In the genomic region with DNA sequence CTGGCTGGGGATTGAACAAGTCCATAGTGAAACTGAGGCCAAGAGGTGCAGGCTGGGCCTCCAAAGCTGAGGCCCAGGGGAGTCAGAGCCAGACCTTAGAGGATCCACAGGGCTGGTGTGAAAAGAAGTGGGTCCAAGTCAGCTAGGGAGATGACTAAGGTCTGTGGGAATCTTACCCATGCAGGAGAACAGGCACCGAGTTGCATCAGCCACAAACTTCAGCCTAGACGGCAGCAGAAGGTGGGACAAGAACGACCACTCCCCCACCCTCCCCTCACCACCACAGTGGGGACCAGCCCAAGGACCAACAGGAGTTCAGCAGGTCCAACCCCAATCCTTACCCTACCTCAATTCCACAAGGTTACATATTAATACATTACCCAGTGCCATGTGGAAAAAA, we compare ENCODE assay signal across 22 cellular contexts.
A peak's percentile ranks its signal among the peaks of the same experiment; 100 is the strongest.
DNase-seq lines count a peak whose midpoint lies in the region; ATAC-seq, FAIRE-seq and TF ChIP-seq lines count a peak whose summit lies in the region.
"Had no signal": no experiment of that assay in that cellular context is flagged by ENCODE, and none has a peak within 500 bp of the region (broad histone marks: within the 10 kb centered on the region; RNA-seq: fewer than 3 reads in every experiment).

No MANE protein-coding gene starts in this region.

- H3K14ac ChIP-seq in H1 (ENCODE audit: insufficient read length) (no peak overlapping the region), trophoblast cell (ENCODE audit: low read length) (no peak overlapping the region)

- no peak for DNase-seq in DND-41
- DNase-seq in H1 (ENCODE audit: low read depth in 1 of 2, low spot score in 2 of 2), result no peak
- DNase-seq in mesendoderm, result peak; percentile 59
- DNase-seq in trophoblast cell, result peak in 1 of 2 donors; percentile 16
- DNase-seq in 8988T, result no peak
- no peak for DNase-seq in stimulated activated CD4-positive, alpha-beta T cell treated with anti-CD3 and anti-CD28 coated beads, Interleukin-4, amount 100 ng/mL, for 4 hours
- DNase-seq: C1 segment of cervical spinal cord; Caco-2; CD4-positive, alpha-beta memory T cell; DMS153; EL; GDM1; GM23248; HFFc6 had no signal

- H3K56ac ChIP-seq in H1 (replicated peaks; ENCODE audit: insufficient read length, low read depth, low read length) (no peak overlapping the region), mesendoderm (ENCODE audit: low read length) (no peak overlapping the region)

- H4K12ac ChIP-seq in trophoblast cell (ENCODE audit: low read depth, low read length), result no peak overlapping the region

- TF ChIP-seq EP300 in H1 (IDR thresholded peaks at IDR 0.05; ENCODE audit: borderline replicate concordance in 1 of 2, low read depth in 2 of 2, low read length in 2 of 2), result no peak

- H3K4me3 ChIP-seq in DND-41 (ENCODE audit: low read depth in 1 of 2, low read length in 2 of 2) (no peak overlapping the region), H1 (ENCODE audit: extremely low read depth in 1 of 4, insufficient read depth in 2 of 4, low read depth in 3 of 4, low read length in 4 of 4) (no peak overlapping the region), mesendoderm (ENCODE audit: low read length) (no peak overlapping the region), trophoblast cell (ENCODE audit: low read depth, low read length) (no peak overlapping the region)
- H3K4me3 ChIP-seq: A549, GM12878, GM23248, HAP-1 had no signal

- H4K5ac ChIP-seq in H1 (ENCODE audit: insufficient read length, low read depth, low read length), result no peak overlapping the region
- H4K5ac ChIP-seq in mesendoderm (ENCODE audit: low read length), result no peak overlapping the region

- POLR2A ChIA-PET in H1 (lab: Charles Lee; ENCODE audit: partially characterized antibody), result interaction anchor here (0.6 to 1.2 kb wide), 2 partner anchors 22 to 23 kb away, joined by 4 read pairs; no protein-coding TSS in a partner anchor

- H3K9me3 ChIP-seq in DND-41 (ENCODE audit: insufficient read depth, low read length, severe bottlenecking), result no peaks in the 10 kb centered on the region
- H3K9me3 ChIP-seq in H1 (ENCODE audit: insufficient read depth in 2 of 2, low read depth in 1 of 2, low read length in 1 of 2), result no peaks in the 10 kb centered on the region
- H3K9me3 ChIP-seq in trophoblast cell (ENCODE audit: insufficient read depth, low read depth, low read length), result peaks cover 3% of the 10 kb centered on the region
- H3K9me3 ChIP-seq: A549, Caco-2, HAP-1 had no signal

- WGBS in H1 (ENCODE audit: extremely low coverage in 1 of 2, insufficient coverage in 1 of 2, insufficient read length in 1 of 2, insufficient replicate concordance in 2 of 2, low coverage in 1 of 2, low lambda C conversion rate in 2 of 2, missing lambda C conversion rate in 1 of 2), 2 experiments, result 78% methylated on average over 3 of the region's 3 CpGs; no CpG with 5 or more reads in 1 of the 2 experiments
- WGBS in mesendoderm (ENCODE audit: extremely low coverage, insufficient coverage, low lambda C conversion rate), result no CpG with 5 or more reads among the region's 3 CpGs
- no CpG with 5 or more reads among the region's 3 CpGs for WGBS in trophoblast cell (ENCODE audit: extremely low coverage, insufficient coverage, insufficient read length)

- H2AK5ac ChIP-seq in H1 (ENCODE audit: low read depth, low read length), result no peak overlapping the region
- H2AK5ac ChIP-seq in mesendoderm (ENCODE audit: low read length), result no peak overlapping the region
- no peak overlapping the region for H2AK5ac ChIP-seq in trophoblast cell (ENCODE audit: low read length)

- 0 out of 2 replicates have a peak overlapping the region, but pooled peaks have one; percentile 21 for H4K8ac ChIP-seq in H1 (ENCODE audit: extremely low read depth, insufficient read depth, low read length)
- H4K8ac ChIP-seq in mesendoderm (ENCODE audit: low read depth, low read length), result no peak overlapping the region
- H4K8ac ChIP-seq in trophoblast cell (ENCODE audit: low read depth, low read length), result no peak overlapping the region

- H3K4me2 ChIP-seq in DND-41 (ENCODE audit: insufficient read depth, low read length) (no peak overlapping the region), H1 (ENCODE audit: insufficient read depth in 1 of 2, low read depth in 2 of 2, low read length in 2 of 2) (no peak overlapping the region), mesendoderm (ENCODE audit: low read length) (no peak overlapping the region), trophoblast cell (ENCODE audit: low read length) (no peak overlapping the region)
- H3K4me2 ChIP-seq: A549 had no signal

- H4K91ac ChIP-seq in H1 (replicated peaks; ENCODE audit: insufficient read length, low read length) (no peak overlapping the region), trophoblast cell (ENCODE audit: low read depth, low read length) (peak overlapping the region; percentile 71)

- no peaks in the 10 kb centered on the region for H3K36me3 ChIP-seq in DND-41 (ENCODE audit: insufficient read depth, low read length)
- no peaks in the 10 kb centered on the region for H3K36me3 ChIP-seq in H1 (ENCODE audit: control insufficient read depth in 2 of 4, insufficient read depth in 4 of 4, low read length in 3 of 4)
- H3K36me3 ChIP-seq in mesendoderm (ENCODE audit: control insufficient read depth, insufficient read depth, low read length), result no peaks in the 10 kb centered on the region
- no peaks in the 10 kb centered on the region for H3K36me3 ChIP-seq in trophoblast cell (ENCODE audit: control insufficient read depth in 1 of 2, insufficient read depth in 2 of 2, low read length in 2 of 2)
- H3K36me3 ChIP-seq: HAP-1 had no signal

- H3K4me1 ChIP-seq in DND-41 (ENCODE audit: insufficient read depth, low read length), result no peaks in the 10 kb centered on the region
- H3K4me1 ChIP-seq in H1 (replicated peaks in 1 of 4; ENCODE audit: control insufficient read depth in 3 of 4, insufficient read depth in 4 of 4, low read length in 3 of 4), result 0 out of 7 replicates have a peak, but pooled peaks cover 0 to 3% (median 0%) of the 10 kb centered on the region in 4 experiments
- H3K4me1 ChIP-seq in mesendoderm (ENCODE audit: control insufficient read depth, low read depth, low read length), result no peaks in the 10 kb centered on the region
- peaks cover 4% of the 10 kb centered on the region in 2 experiments for H3K4me1 ChIP-seq in trophoblast cell (ENCODE audit: control insufficient read depth in 1 of 2, insufficient read depth in 2 of 2, low read length in 2 of 2)
- H3K4me1 ChIP-seq: A549, Caco-2, HAP-1 had no signal

- H3K79me1 ChIP-seq in H1 (ENCODE audit: low read depth, low read length), result no peaks in the 10 kb centered on the region
- H3K79me1 ChIP-seq in mesendoderm (ENCODE audit: low read length), result no peaks in the 10 kb centered on the region
- no peaks in the 10 kb centered on the region for H3K79me1 ChIP-seq in trophoblast cell (ENCODE audit: low read length)

- H2BK12ac ChIP-seq in H1 (ENCODE audit: low read depth, low read length), result no peak overlapping the region; the same call in 1 of the 2 replicates
- no peak overlapping the region for H2BK12ac ChIP-seq in trophoblast cell (ENCODE audit: low read length)

- H3K27me3 ChIP-seq in DND-41 (ENCODE audit: insufficient read depth, low read length, poor library complexity) (no peaks in the 10 kb centered on the region), H1 (replicated peaks in 1 of 4; ENCODE audit: control insufficient read depth in 3 of 4, extremely low read depth in 1 of 4, insufficient read depth in 3 of 4, low read length in 3 of 4) (no peaks in the 10 kb centered on the region), mesendoderm (ENCODE audit: insufficient read depth, low read length, poor library complexity) (no peaks in the 10 kb centered on the region), trophoblast cell (ENCODE audit: insufficient read depth, low read length) (no peaks in the 10 kb centered on the region)

- TF ChIP-seq CTCF in DND-41 (IDR thresholded peaks at IDR 0.05; ENCODE audit: borderline replicate concordance, extremely low read depth, low read length, poor library complexity, severe bottlenecking) (no peak), H1 (IDR thresholded peaks at IDR 0.05; ENCODE audit: control extremely low read depth in 1 of 3, insufficient read depth in 1 of 3, low read depth in 1 of 3, low read length in 3 of 3) (no peak)

- no peak for TF ChIP-seq RAD21 in H1 (IDR thresholded peaks at IDR 0.05 in 1 of 2, conservative IDR thresholded peaks at IDR 0.05 in 1 of 2; ENCODE audit: low read depth in 2 of 2, low read length in 2 of 2)

- ATAC-seq in DND-41 (ENCODE audit: insufficient read depth, low read depth) (0 out of 3 replicates have a peak, but pooled peaks have one; percentile 29), HG03135 (IDR thresholded peaks at IDR 0.05; ENCODE audit: unreplicated experiment) (no peak), HG02885 (IDR thresholded peaks at IDR 0.05; ENCODE audit: poor library complexity, unreplicated experiment) (no peak)
- ATAC-seq: A549, GM12878 had no signal

- no peak overlapping the region for H3K18ac ChIP-seq in H1 (ENCODE audit: extremely low read depth, low read length)
- no peak overlapping the region for H3K18ac ChIP-seq in mesendoderm (ENCODE audit: low read length)
- no peak overlapping the region for H3K18ac ChIP-seq in trophoblast cell (ENCODE audit: low read length)

- TF ChIP-seq POLR2A in H1 (IDR thresholded peaks at IDR 0.05; ENCODE audit: control extremely low read depth in 1 of 2, low read depth in 2 of 2, low read length in 2 of 2), result no peak

- no peak overlapping the region; the same call in 1 of the 2 replicates for H2AFZ ChIP-seq in DND-41 (ENCODE audit: low read depth, low read length)
- H2AFZ ChIP-seq in H1 (ENCODE audit: low read length), result no peak overlapping the region
- H2AFZ ChIP-seq in trophoblast cell (ENCODE audit: insufficient read depth, low read length, poor library complexity), result no peak overlapping the region
- H2AFZ ChIP-seq: GM23248 had no signal

- H4K20me1 ChIP-seq in DND-41 (ENCODE audit: insufficient read depth, low read length) (no peaks in the 10 kb centered on the region), H1 (replicated peaks in 1 of 2; ENCODE audit: control insufficient read depth in 1 of 2, insufficient read depth in 2 of 2, low read length in 2 of 2) (no peaks in the 10 kb centered on the region)

- H3K23ac ChIP-seq in H1 (ENCODE audit: insufficient read length), result no peak overlapping the region
- no peak overlapping the region for H3K23ac ChIP-seq in mesendoderm (ENCODE audit: low read length)
- no peak overlapping the region for H3K23ac ChIP-seq in trophoblast cell (ENCODE audit: low read length)

- no peak overlapping the region for H2BK5ac ChIP-seq in H1 (ENCODE audit: low read depth, low read length)
- H2BK5ac ChIP-seq in mesendoderm (ENCODE audit: low read length), result no peak overlapping the region
- no peak overlapping the region for H2BK5ac ChIP-seq in trophoblast cell (ENCODE audit: low read depth, low read length, poor library complexity)

- no peak for FAIRE-seq in H1 (lab: Jason Lieb, UNC)
- FAIRE-seq: A549, GM12878, GM19239, H54 had no signal

- H2BK15ac ChIP-seq in H1 (ENCODE audit: low read length) (no peak overlapping the region), mesendoderm (replicated peaks; ENCODE audit: low read depth) (no peak overlapping the region)

- CTCF ChIA-PET in H1 (lab: Charles Lee; ENCODE audit: partially characterized antibody), result interaction anchor here (0.6 to 1.8 kb wide), 5 partner anchors 12 to 208 kb away, joined by 3 to 10 read pairs (median 3); no protein-coding TSS in a partner anchor

- H3K4ac ChIP-seq in H1 (replicated peaks; ENCODE audit: insufficient read length, low read depth, low read length) (no peak overlapping the region), mesendoderm (ENCODE audit: low read depth, low read length) (no peak overlapping the region), trophoblast cell (ENCODE audit: low read depth, low read length) (no peak overlapping the region)

- H3K27ac ChIP-seq in DND-41 (ENCODE audit: low read length), result no peak overlapping the region
- H3K27ac ChIP-seq in H1 (ENCODE audit: low read depth, low read length), result no peak overlapping the region
- H3K27ac ChIP-seq in mesendoderm (ENCODE audit: low read depth, low read length), result no peak overlapping the region
- H3K27ac ChIP-seq in trophoblast cell (ENCODE audit: low read depth, low read length), result no peak overlapping the region
- H3K27ac ChIP-seq: 22Rv1, A549, GM23248 had no signal

- H3K23me2 ChIP-seq in H1 (ENCODE audit: low read depth, low read length), result no peaks in the 10 kb centered on the region; the same call in 1 of the 2 replicates

- H2BK20ac ChIP-seq in H1 (ENCODE audit: low read length), result no peak overlapping the region

- H2BK120ac ChIP-seq in H1 (replicated peaks; ENCODE audit: low read depth, low read length) (no peak overlapping the region), mesendoderm (ENCODE audit: low read depth, low read length) (no peak overlapping the region), trophoblast cell (ENCODE audit: insufficient read depth, low read length, poor library complexity) (no peak overlapping the region)

- H3K79me2 ChIP-seq in DND-41 (ENCODE audit: insufficient read depth, low read length), result no peaks in the 10 kb centered on the region
- no peaks in the 10 kb centered on the region for H3K79me2 ChIP-seq in H1 (ENCODE audit: control insufficient read depth in 1 of 2, insufficient read depth in 2 of 2, low read length in 2 of 2)
- H3K79me2 ChIP-seq in mesendoderm (ENCODE audit: control insufficient read depth, insufficient read depth, low read length), result no peaks in the 10 kb centered on the region
- no peaks in the 10 kb centered on the region for H3K79me2 ChIP-seq in trophoblast cell (ENCODE audit: control insufficient read depth, insufficient read depth, low read length, poor library complexity)

- H3K9ac ChIP-seq in DND-41 (ENCODE audit: low read depth, low read length) (no peak overlapping the region), H1 (replicated peaks in 1 of 4; ENCODE audit: extremely low read depth in 1 of 4, low read depth in 3 of 4, low read length in 3 of 4) (no peak overlapping the region), mesendoderm (ENCODE audit: low read length) (no peak overlapping the region), trophoblast cell (ENCODE audit: low read length) (no peak overlapping the region)
- H3K9ac ChIP-seq: GM23248 had no signal
